In the genomic region with DNA sequence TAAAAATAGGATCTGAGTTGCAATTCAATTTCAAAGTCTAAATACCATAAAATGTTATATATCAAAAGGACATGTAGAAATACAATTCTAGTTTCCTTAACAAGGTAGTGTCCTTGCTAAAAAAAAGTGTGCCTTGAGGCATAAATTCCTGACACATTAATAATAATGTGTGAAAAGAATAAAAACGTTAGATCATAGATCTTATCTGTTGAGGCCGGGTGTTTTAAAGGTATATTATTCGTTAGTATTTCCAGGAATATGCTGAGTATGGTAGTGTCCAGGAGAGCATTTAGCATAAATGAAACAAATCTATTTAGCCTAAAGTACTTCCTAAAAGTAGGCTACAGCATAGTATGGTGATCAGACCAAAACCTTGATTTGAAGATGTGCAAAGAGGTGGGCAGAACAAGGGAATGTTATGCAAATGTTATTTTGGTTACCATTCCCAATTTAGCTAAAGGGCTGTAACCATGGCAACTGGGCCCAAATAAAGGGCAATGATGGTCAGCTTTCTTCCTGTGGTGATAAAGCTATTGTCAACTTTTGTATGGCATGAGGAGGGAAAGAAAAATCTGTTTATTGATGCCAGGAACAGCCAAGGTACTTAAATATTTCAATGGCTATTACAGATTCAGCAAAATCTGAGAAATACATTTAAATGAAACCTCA, we compare ENCODE assay signal across 13 cellular contexts. TPM values are rescaled to one million over a fixed set of nuclear protein-coding genes. Genes with fewer than 3 reads are reported as not detected.
DNase-seq lines count a peak whose midpoint lies in the region; ATAC-seq, FAIRE-seq and TF ChIP-seq lines count a peak whose summit lies in the region.
"Had no signal": no experiment of that assay in that cellular context is flagged by ENCODE, and none has a peak within 500 bp of the region (broad histone marks: within the 10 kb centered on the region; RNA-seq: fewer than 3 reads in every experiment).

No MANE protein-coding gene starts in this region.

- no peak overlapping the region for H4K8ac ChIP-seq in mesendoderm (ENCODE audit: low read depth, low read length)

- no peak overlapping the region for H3K9ac ChIP-seq in Karpas-422 (ENCODE audit: low read length)
- no peak overlapping the region for H3K9ac ChIP-seq in mesendoderm (ENCODE audit: low read length)

- no peak overlapping the region for H2BK15ac ChIP-seq in mesendoderm (replicated peaks; ENCODE audit: low read depth)

- no peak overlapping the region for H2AK5ac ChIP-seq in mesendoderm (ENCODE audit: low read length)

- TF ChIP-seq CTCF in bronchial epithelial cell (IDR thresholded peaks at IDR 0.05; ENCODE audit: insufficient read depth, low read length, severe bottlenecking) (no peak), ascending aorta (IDR thresholded peaks at IDR 0.05) (no peak)

- H3K23ac ChIP-seq in mesendoderm (ENCODE audit: low read length): no peak overlapping the region

- no peak overlapping the region for H3K56ac ChIP-seq in mesendoderm (ENCODE audit: low read length)

- no peak overlapping the region for H3K4ac ChIP-seq in mesendoderm (ENCODE audit: low read depth, low read length)

- H3K4me1 ChIP-seq in Karpas-422 (ENCODE audit: low read length) (peaks cover 16% of the 10 kb centered on the region), mesendoderm (ENCODE audit: control insufficient read depth, low read depth, low read length) (peaks cover 3% of the 10 kb centered on the region), ascending aorta (no peaks in the 10 kb centered on the region)

- no peaks in the 10 kb centered on the region for H3K79me1 ChIP-seq in mesendoderm (ENCODE audit: low read length)

- no peak for ATAC-seq in GM19023 (IDR thresholded peaks at IDR 0.05; ENCODE audit: unreplicated experiment)
- no peak for ATAC-seq in HG03520 (IDR thresholded peaks at IDR 0.05; ENCODE audit: unreplicated experiment)
- ATAC-seq: activated CD4-positive, CD25-positive, alpha-beta regulatory T cell treated with anti-CD3 and anti-CD28 coated beads, Interleukin-2, amount 50 U/mL, for 24 hours had no signal

- no peak overlapping the region for H2AFZ ChIP-seq in Karpas-422 (ENCODE audit: low read length)

- no peaks in the 10 kb centered on the region for H3K9me3 ChIP-seq in Karpas-422 (ENCODE audit: low read length)
- no peaks in the 10 kb centered on the region for H3K9me3 ChIP-seq in ascending aorta
- H3K9me3 ChIP-seq: esophagus squamous epithelium had no signal

- H3K9me2 ChIP-seq in Karpas-422 (replicated peaks; ENCODE audit: insufficient read depth, low read length): no peaks in the 10 kb centered on the region

- no peak overlapping the region for H2BK120ac ChIP-seq in mesendoderm (ENCODE audit: low read depth, low read length)

- intact Hi-C loops in ascending aorta (cut with DNase I): no loop called here

- H3K79me2 ChIP-seq in Karpas-422 (ENCODE audit: low read length) (peaks cover 57% of the 10 kb centered on the region), mesendoderm (ENCODE audit: control insufficient read depth, insufficient read depth, low read length) (no peaks in the 10 kb centered on the region)

- no peaks in the 10 kb centered on the region for H3K27me3 ChIP-seq in Karpas-422 (ENCODE audit: low read length)
- H3K27me3 ChIP-seq in bronchial epithelial cell (ENCODE audit: control insufficient read depth, insufficient read depth, low read length): no peaks in the 10 kb centered on the region
- no peaks in the 10 kb centered on the region for H3K27me3 ChIP-seq in mesendoderm (ENCODE audit: insufficient read depth, low read length, poor library complexity)
- H3K27me3 ChIP-seq in ascending aorta: no peaks in the 10 kb centered on the region
- H3K27me3 ChIP-seq: esophagus squamous epithelium had no signal

- H3K36me3 ChIP-seq in Karpas-422 (ENCODE audit: insufficient read depth, low read length) (peaks cover 37% of the 10 kb centered on the region; the same call in 1 of the 2 replicates), bronchial epithelial cell (ENCODE audit: control insufficient read depth, insufficient read depth, low read length) (peaks cover 4% of the 10 kb centered on the region), mesendoderm (ENCODE audit: control insufficient read depth, insufficient read depth, low read length) (no peaks in the 10 kb centered on the region), ascending aorta (peaks cover 0 to 25% of the 10 kb centered on the region in 2 donors)

- peak overlapping the region; percentile 32 for H3K4me2 ChIP-seq in Karpas-422 (ENCODE audit: low read depth, low read length, poor library complexity, severe bottlenecking)
- no peak overlapping the region for H3K4me2 ChIP-seq in mesendoderm (ENCODE audit: low read length)

- 0 out of 2 replicates have a peak, but pooled peaks cover 3% of the 10 kb centered on the region for H4K20me1 ChIP-seq in Karpas-422 (ENCODE audit: insufficient read depth, low read depth, low read length)

- H4K5ac ChIP-seq in mesendoderm (ENCODE audit: low read length): no peak overlapping the region

- DNase-seq in ELR (ENCODE audit: low read depth): peak; percentile 81
- no peak for DNase-seq in Karpas-422
- peak; percentile 84 for DNase-seq in bronchial epithelial cell (ENCODE audit: low read depth)
- DNase-seq in mesendoderm: peak; percentile 91
- no peak for DNase-seq in ascending aorta (ENCODE audit: low spot score in 2 of 2)
- DNase-seq: CD4-positive, CD25-positive, alpha-beta regulatory T cell; esophagus squamous epithelium; GOT3; stimulated activated naive CD4-positive, alpha-beta T cell treated with Interleukin-2 at 50 U/mL for 16 hours had no signal

- H3K27ac ChIP-seq in Karpas-422 (ENCODE audit: low read length) (no peak overlapping the region), mesendoderm (ENCODE audit: low read depth, low read length) (no peak overlapping the region), ascending aorta (no peak overlapping the region)
- H3K27ac ChIP-seq: esophagus squamous epithelium had no signal

- H2BK5ac ChIP-seq in mesendoderm (ENCODE audit: low read length): no peak overlapping the region

- no peak overlapping the region for H3K18ac ChIP-seq in mesendoderm (ENCODE audit: low read length)

- no peak for FAIRE-seq in bronchial epithelial cell (lab: Jason Lieb, UNC)
- FAIRE-seq: colon had no signal

- no peak overlapping the region for H3K4me3 ChIP-seq in Karpas-422 (ENCODE audit: low read length)
- no peak overlapping the region for H3K4me3 ChIP-seq in bronchial epithelial cell (ENCODE audit: low read depth, low read length)
- H3K4me3 ChIP-seq in mesendoderm (ENCODE audit: low read length): no peak overlapping the region
- H3K4me3 ChIP-seq in ascending aorta: no peak overlapping the region
- H3K4me3 ChIP-seq: esophagus squamous epithelium had no signal

- WGBS in mesendoderm (ENCODE audit: extremely low coverage, insufficient coverage, low lambda C conversion rate): 100% methylated on average over 3 of the region's 3 CpGs

RNA-seq across cellular contexts. Expression of a gene that starts 18.9 kb away (rescaled TPM):
- 4.6 and 14.6 TPM in 2 replicates for total RNA-seq in Karpas-422 (2014; rRNA removed; shearing (Covaris generic); ENCODE audit: low replicate concordance)
- 5.3 and 7.6 TPM in 2 replicates for total RNA-seq in bronchial epithelial cell
- polyA plus RNA-seq in mesendoderm (2013, experiment 1 of 2): 12.4 TPM
- 12.7 TPM for polyA plus RNA-seq in mesendoderm (2013, experiment 2 of 2)
- total RNA-seq in ascending aorta: 7.3 TPM

RNA-seq across cellular contexts. Expression of a gene that starts 20.0 kb away (rescaled TPM):
- 9.7 TPM in 2 replicates for total RNA-seq in Karpas-422 (2014; rRNA removed; shearing (Covaris generic); ENCODE audit: low replicate concordance)
- total RNA-seq in bronchial epithelial cell (3.9 and 4.9 TPM in 2 replicates), ascending aorta (4.5 TPM)
- polyA plus RNA-seq in mesendoderm (2013, experiment 1 of 2): 2.2 TPM
- polyA plus RNA-seq in mesendoderm (2013, experiment 2 of 2): 2.4 TPM

Comparison
In these comparisons a context has a peak if more than half of its experiments do, and no peak if none do; other contexts are left out.
1. DNase-seq: peak in ELR (single experiment), bronchial epithelial cell (single experiment) and mesendoderm (single experiment); none in Karpas-422 (single experiment) and ascending aorta (0 of 2).